25 cellular contexts compared by ENCODE assay signal in the genomic region with DNA sequence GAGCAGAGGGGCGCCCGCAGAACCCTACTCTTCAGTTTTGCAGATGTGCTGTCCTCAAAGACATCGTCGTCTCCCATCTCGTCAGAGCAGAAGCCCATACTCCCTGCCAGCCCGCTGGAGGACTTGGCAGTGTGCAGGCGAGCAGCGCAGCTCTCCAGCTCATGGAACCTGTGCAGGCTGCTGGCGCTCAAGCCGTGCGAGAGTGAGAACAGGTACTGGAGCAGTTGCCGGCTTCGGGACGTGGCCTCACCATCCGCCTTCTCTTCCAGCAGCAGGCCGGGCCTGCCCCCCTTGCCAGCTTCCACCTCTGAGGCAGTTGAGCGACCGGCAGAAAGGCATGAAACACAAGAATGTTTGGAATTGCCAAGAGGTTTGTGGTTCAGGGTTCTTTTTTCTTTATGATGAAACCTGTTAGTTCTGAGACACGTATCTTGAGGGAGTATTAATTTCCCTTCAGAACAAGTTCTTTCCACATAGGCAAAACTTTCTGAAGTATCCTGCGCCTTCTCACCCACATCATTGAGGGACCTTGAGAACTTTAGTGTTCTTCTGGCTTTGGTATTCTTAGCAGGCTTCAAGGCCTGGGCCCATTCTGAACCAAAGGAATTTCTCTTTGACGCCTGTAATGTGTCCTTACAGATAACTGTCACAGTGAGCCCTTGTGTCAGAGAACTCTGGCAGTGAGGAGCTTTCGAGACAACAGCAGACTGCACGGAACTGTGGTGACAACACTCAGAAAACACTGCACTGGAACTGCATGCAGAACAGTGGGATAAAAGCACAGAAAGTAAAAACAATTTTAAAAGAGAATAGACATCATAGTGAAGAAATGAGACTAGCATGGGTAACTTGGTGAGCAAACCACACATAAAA.
DNase-seq lines count a peak whose midpoint lies in the region; ATAC-seq, FAIRE-seq and TF ChIP-seq lines count a peak whose summit lies in the region.
"Had no signal": no experiment of that assay in that cellular context is flagged by ENCODE, and none has a peak within 500 bp of the region (broad histone marks: within the 10 kb centered on the region; RNA-seq: fewer than 3 reads in every experiment).

No MANE protein-coding gene starts in this region.

- H3K27me3 Mint-ChIP-seq in CD14-positive monocyte (ENCODE audit: low read depth in 3 of 3): peaks cover 2 to 4% (median 2%) of the 10 kb centered on the region in 3 donors
- no peaks in the 10 kb centered on the region for H3K27me3 Mint-ChIP-seq in naive B cell
- no peaks in the 10 kb centered on the region for H3K27me3 Mint-ChIP-seq in naive thymus-derived CD4-positive, alpha-beta T cell
- H3K27me3 Mint-ChIP-seq: activated CD8-positive, alpha-beta T cell treated with anti-CD3 and anti-CD28 coated beads for 36 hours; effector memory CD8-positive, alpha-beta T cell; T-cell had no signal

- no peak overlapping the region for H3K27ac ChIP-seq in naive thymus-derived CD4-positive, alpha-beta T cell (ENCODE audit: low read depth, low read length)
- H3K27ac ChIP-seq: sigmoid colon, suprapubic skin had no signal

- H3K4me3 Mint-ChIP-seq in CD14-positive monocyte (peak overlapping the region; percentile 69 to 83), naive B cell (peak overlapping the region; percentile 44 to 95 (median 86))
- H3K4me3 Mint-ChIP-seq in naive thymus-derived CD4-positive, alpha-beta T cell: no peak overlapping the region
- H3K4me3 Mint-ChIP-seq: activated CD8-positive, alpha-beta T cell treated with anti-CD3 and anti-CD28 coated beads for 36 hours; effector memory CD8-positive, alpha-beta T cell; T-cell; WTC11 had no signal

- H3K4me1 ChIP-seq in naive thymus-derived CD4-positive, alpha-beta T cell (ENCODE audit: control insufficient read depth in 2 of 2, insufficient read depth in 2 of 2, low read length in 2 of 2): peaks cover 0 to 3% of the 10 kb centered on the region in 2 donors
- H3K4me1 ChIP-seq: Caco-2 had no signal

- TF ChIP-seq CTCF in CD14-positive monocyte (IDR thresholded peaks at IDR 0.05) (no peak), GM10248 (IDR thresholded peaks at IDR 0.05; ENCODE audit: control extremely low read depth, extremely low read depth, low read depth, missing control alignments) (no peak)

- H3K36me3 Mint-ChIP-seq in CD14-positive monocyte (peaks cover 12 to 17% of the 10 kb centered on the region in 2 donors), naive B cell (peaks cover 13 to 17% of the 10 kb centered on the region in 2 donors)
- peaks cover 18 to 39% (median 20%) of the 10 kb centered on the region in 5 donors for H3K36me3 Mint-ChIP-seq in naive thymus-derived CD4-positive, alpha-beta T cell
- H3K36me3 Mint-ChIP-seq: activated naive CD4-positive, alpha-beta T cell treated with anti-CD3 and anti-CD28 coated beads, Interleukin-2, amount 50 U/mL, for 72 hours had no signal

- FAIRE-seq in GM19239 (lab: Jason Lieb, UNC): peak; percentile 70
- FAIRE-seq: keratinocyte had no signal

- no peaks in the 10 kb centered on the region for H3K27me3 ChIP-seq in naive thymus-derived CD4-positive, alpha-beta T cell (ENCODE audit: control insufficient read depth in 2 of 2, insufficient read depth in 2 of 2, low read length in 2 of 2)
- H3K27me3 ChIP-seq: sigmoid colon, suprapubic skin had no signal

- no peak overlapping the region for H3K4me3 ChIP-seq in naive thymus-derived CD4-positive, alpha-beta T cell (ENCODE audit: low read length)
- H3K4me3 ChIP-seq: sigmoid colon, suprapubic skin had no signal

- POLR2A ChIA-PET in naive thymus-derived CD4-positive, alpha-beta T cell (lab: Charles Lee): no interaction called here
- POLR2A ChIA-PET in GM10248 (lab: Yijun Ruan, JAX): no interaction called here

- intact Hi-C loops in CD14-positive monocyte (cut with micrococcal nuclease): loop anchor here (5.0 to 10.0 kb wide), 8 partner anchors 56 to 261 kb away; a partner anchor contains a TSS
- intact Hi-C loops in naive thymus-derived CD4-positive, alpha-beta T cell (cut with micrococcal nuclease): loop anchor here (2.0 to 10.0 kb wide), 5 partner anchors 209 to 351 kb away; a partner anchor contains a TSS

- H3K9me3 Mint-ChIP-seq in CD14-positive monocyte (no peaks in the 10 kb centered on the region), naive B cell (no peaks in the 10 kb centered on the region)
- H3K9me3 Mint-ChIP-seq in naive thymus-derived CD4-positive, alpha-beta T cell: no peaks in the 10 kb centered on the region
- H3K9me3 Mint-ChIP-seq: activated CD8-positive, alpha-beta T cell treated with anti-CD3 and anti-CD28 coated beads for 36 hours; activated naive CD4-positive, alpha-beta T cell treated with anti-CD3 and anti-CD28 coated beads, Interleukin-2, amount 50 U/mL, for 72 hours; effector memory CD8-positive, alpha-beta T cell; T-cell; WTC11 had no signal

- DNase-seq in CD14-positive monocyte (ENCODE audit: low spot score): no peak
- DNase-seq in GM19239 (ENCODE audit: insufficient read length, low spot score): no peak
- peak; percentile 84 for DNase-seq in astrocyte of the hippocampus (ENCODE audit: low read depth, low spot score)
- DNase-seq in naive B cell: no peak
- no peak for DNase-seq in naive thymus-derived CD4-positive, alpha-beta T cell
- DNase-seq in NCI-H1694 treated with DMSO at 0.1 percent for 48 hours (lab: John Stamatoyannopoulos, UW): no peak
- no peak for DNase-seq in GM10248 (ENCODE audit: extremely low spot score)
- no peak for DNase-seq in effector CD8-positive, alpha-beta T cell (lab: John Stamatoyannopoulos, UW)
- DNase-seq: activated CD8-positive, alpha-beta T cell treated with anti-CD3 and anti-CD28 coated beads for 36 hours; activated T-cell treated with anti-CD3 and anti-CD28 coated beads, Interleukin-2, amount 50 U/mL, for 48 hours; Caco-2; effector memory CD8-positive, alpha-beta T cell; GOT3; midbrain; NCI-H1105; NCI-H526; occipital lobe; RPMI8226; sigmoid colon; stimulated activated CD4-positive, alpha-beta T cell treated with anti-CD3 and anti-CD28 coated beads, Interleukin-4, amount 100 ng/mL, for 1 hour; T-cell had no signal

- CTCF ChIA-PET in naive thymus-derived CD4-positive, alpha-beta T cell (lab: Charles Lee): no interaction called here
- CTCF ChIA-PET in GM10248 (lab: Yijun Ruan, JAX): interaction anchor here (1.1 to 3.2 kb wide), 15 partner anchors 8 to 262 kb away, joined by 3 to 39 read pairs (median 8); a partner anchor contains a TSS

- no peaks in the 10 kb centered on the region for H3K9me3 ChIP-seq in naive thymus-derived CD4-positive, alpha-beta T cell (ENCODE audit: control insufficient read depth in 2 of 3, low read length in 3 of 3)
- H3K9me3 ChIP-seq: Caco-2, sigmoid colon, suprapubic skin had no signal

- ATAC-seq in naive B cell (ENCODE audit: low read depth in 2 of 2): no peak
- no peak for ATAC-seq in naive thymus-derived CD4-positive, alpha-beta T cell
- ATAC-seq: activated CD8-positive, alpha-beta T cell treated with anti-CD3 and anti-CD28 coated beads for 36 hours; activated naive CD4-positive, alpha-beta T cell treated with anti-CD3 and anti-CD28 coated beads, Interleukin-2, amount 50 U/mL, for 72 hours; effector memory CD8-positive, alpha-beta T cell; T-cell; WTC11 had no signal

- H3K27ac Mint-ChIP-seq in CD14-positive monocyte (peak overlapping the region; percentile 92 to 97 (median 94)), naive B cell (peak overlapping the region in 5 of 6 donors; percentile 70 to 98 (median 85))
- peak overlapping the region in 1 of 9 donors; percentile 26 for H3K27ac Mint-ChIP-seq in naive thymus-derived CD4-positive, alpha-beta T cell
- H3K27ac Mint-ChIP-seq: activated CD8-positive, alpha-beta T cell treated with anti-CD3 and anti-CD28 coated beads for 36 hours; activated naive CD4-positive, alpha-beta T cell treated with anti-CD3 and anti-CD28 coated beads, Interleukin-2, amount 50 U/mL, for 72 hours; effector memory CD8-positive, alpha-beta T cell; T-cell; WTC11 had no signal

- H3K4me1 Mint-ChIP-seq in CD14-positive monocyte: peaks cover 74% of the 10 kb centered on the region
- H3K4me1 Mint-ChIP-seq in naive B cell: peaks cover 80 to 96% (median 90%) of the 10 kb centered on the region in 3 donors
- H3K4me1 Mint-ChIP-seq in naive thymus-derived CD4-positive, alpha-beta T cell: peaks cover 13 to 47% (median 24%) of the 10 kb centered on the region in 7 donors

- H3K36me3 ChIP-seq in naive thymus-derived CD4-positive, alpha-beta T cell (ENCODE audit: control insufficient read depth in 2 of 3, insufficient read depth in 3 of 3, low read length in 3 of 3): peaks cover 0 to 46% (median 15%) of the 10 kb centered on the region in 3 experiments

Comparison
In these comparisons a context has a peak if more than half of its experiments do, and no peak if none do; other contexts are left out.
1. H3K4me3 Mint-ChIP-seq: peak in CD14-positive monocyte (2 of 2) and naive B cell (8 of 8); none in naive thymus-derived CD4-positive, alpha-beta T cell (0 of 10).